ENCODE assay signal across 9 cellular contexts in the genomic region with DNA sequence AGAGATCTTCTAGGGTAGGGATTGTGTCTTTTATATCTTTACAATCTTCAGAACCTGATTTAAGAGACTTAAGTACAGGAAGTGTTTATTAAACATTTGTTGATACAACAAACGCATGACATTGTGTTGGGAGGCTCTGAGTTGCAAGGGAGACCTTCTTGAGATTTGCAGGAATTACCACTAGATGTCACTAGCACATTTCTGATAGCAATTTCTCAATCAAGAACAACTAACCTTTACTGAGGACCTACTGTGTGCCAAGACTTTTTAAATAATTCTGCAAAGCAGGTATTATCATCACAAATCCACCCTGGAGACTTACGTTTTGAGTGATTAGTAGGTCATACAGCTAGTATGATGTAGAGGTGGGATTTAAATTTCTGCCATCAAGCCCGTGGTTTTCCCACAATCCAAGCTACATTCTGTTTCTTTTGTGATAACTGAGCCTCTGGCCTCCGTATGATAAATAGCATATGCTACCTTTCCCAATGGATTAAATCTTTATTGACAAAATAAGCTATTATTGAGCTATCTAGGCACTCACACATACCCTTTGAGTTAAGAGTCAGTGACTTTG.
DNase-seq lines count a peak whose midpoint lies in the region; ATAC-seq, FAIRE-seq and TF ChIP-seq lines count a peak whose summit lies in the region.
"Had no signal": no experiment of that assay in that cellular context is flagged by ENCODE, and none has a peak within 500 bp of the region (broad histone marks: within the 10 kb centered on the region; RNA-seq: fewer than 3 reads in every experiment).

No MANE protein-coding gene starts in this region.

- no peak for ATAC-seq in HG03196 (IDR thresholded peaks at IDR 0.05; ENCODE audit: unreplicated experiment)

- H3K4me2 ChIP-seq in astrocyte (ENCODE audit: low read length) (no peak overlapping the region), mesendoderm (ENCODE audit: low read length) (no peak overlapping the region)

- WGBS in mesendoderm (ENCODE audit: extremely low coverage, insufficient coverage, low lambda C conversion rate) = no CpG with 5 or more reads among the region's 4 CpGs

- DNase-seq in HL-60 (ENCODE audit: low read depth in 1 of 2, low spot score in 1 of 2) (no peak), astrocyte (ENCODE audit: low read depth) (peak; percentile 8), mesendoderm (peak; percentile 79), CD14-positive monocyte (ENCODE audit: low spot score) (no peak), NCI-H2227 treated with DMSO at 0.1 percent for 48 hours (lab: John Stamatoyannopoulos, UW) (no peak), amygdala (lab: John Stamatoyannopoulos, UW) (no peak)

- no peak overlapping the region for H2BK15ac ChIP-seq in mesendoderm (replicated peaks; ENCODE audit: low read depth)

- H3K36me3 ChIP-seq in astrocyte (ENCODE audit: insufficient read depth, low read length) (no peaks in the 10 kb centered on the region), mesendoderm (ENCODE audit: control insufficient read depth, insufficient read depth, low read length) (no peaks in the 10 kb centered on the region)

- H2BK120ac ChIP-seq in mesendoderm (ENCODE audit: low read depth, low read length) = no peak overlapping the region

- no peak overlapping the region for H4K8ac ChIP-seq in mesendoderm (ENCODE audit: low read depth, low read length)

- H3K9me3 ChIP-seq in astrocyte (ENCODE audit: insufficient read depth, low read depth, low read length) = no peaks in the 10 kb centered on the region

- no peaks in the 10 kb centered on the region for H3K27me3 Mint-ChIP-seq in astrocyte (ENCODE audit: low read depth, unreplicated experiment)
- peaks cover 0 to 2% (median 0%) of the 10 kb centered on the region in 3 donors for H3K27me3 Mint-ChIP-seq in CD14-positive monocyte (ENCODE audit: low read depth in 3 of 3)

- no peaks in the 10 kb centered on the region for H3K4me1 ChIP-seq in astrocyte (ENCODE audit: insufficient read depth, low read length)
- H3K4me1 ChIP-seq in mesendoderm (ENCODE audit: control insufficient read depth, low read depth, low read length) = no peaks in the 10 kb centered on the region

- H3K9me3 Mint-ChIP-seq in astrocyte (ENCODE audit: unreplicated experiment) (no peaks in the 10 kb centered on the region), CD14-positive monocyte (no peaks in the 10 kb centered on the region)
- H3K9me3 Mint-ChIP-seq: T-helper 1 cell treated with Interleukin-12 subunit alpha and Interleukin-12 subunit beta and Interleukin-4 antibody, amounts not matched to agents 30 μg/mL and 1 μg/mL, for 36 hours had no signal

- H3K4me3 Mint-ChIP-seq in astrocyte (ENCODE audit: unreplicated experiment) (no peak overlapping the region), CD14-positive monocyte (no peak overlapping the region)
- H3K4me3 Mint-ChIP-seq: T-helper 1 cell treated with Interleukin-12 subunit alpha and Interleukin-12 subunit beta and Interleukin-4 antibody, amounts not matched to agents 30 μg/mL and 1 μg/mL, for 36 hours had no signal

- no peak overlapping the region for H3K56ac ChIP-seq in mesendoderm (ENCODE audit: low read length)

- H3K4me1 Mint-ChIP-seq in astrocyte (ENCODE audit: low read depth, unreplicated experiment) = no peaks in the 10 kb centered on the region
- H3K4me1 Mint-ChIP-seq in CD14-positive monocyte = no peaks in the 10 kb centered on the region

- H3K4me3 ChIP-seq in HL-60 (replicated peaks; ENCODE audit: insufficient read depth, low read length) (no peak overlapping the region), astrocyte (ENCODE audit: insufficient read depth, low read depth, low read length) (no peak overlapping the region), mesendoderm (ENCODE audit: low read length) (no peak overlapping the region)

- H2BK5ac ChIP-seq in mesendoderm (ENCODE audit: low read length) = no peak overlapping the region

- no peak for FAIRE-seq in astrocyte (lab: Jason Lieb, UNC)

- no peak overlapping the region for H3K27ac ChIP-seq in HL-60 (replicated peaks)
- H3K27ac ChIP-seq in astrocyte (ENCODE audit: low read depth, low read length) = no peak overlapping the region
- H3K27ac ChIP-seq in mesendoderm (ENCODE audit: low read depth, low read length) = no peak overlapping the region

- H3K27me3 ChIP-seq in HL-60 (ENCODE audit: insufficient read depth, poor library complexity, severe bottlenecking) = no peaks in the 10 kb centered on the region
- H3K27me3 ChIP-seq in astrocyte (ENCODE audit: insufficient read depth, low read length) = no peaks in the 10 kb centered on the region
- no peaks in the 10 kb centered on the region for H3K27me3 ChIP-seq in mesendoderm (ENCODE audit: insufficient read depth, low read length, poor library complexity)

- H3K79me2 ChIP-seq in astrocyte (ENCODE audit: insufficient read depth, low read length) (no peaks in the 10 kb centered on the region), mesendoderm (ENCODE audit: control insufficient read depth, insufficient read depth, low read length) (no peaks in the 10 kb centered on the region)

- no peaks in the 10 kb centered on the region for H3K79me1 ChIP-seq in mesendoderm (ENCODE audit: low read length)

- no peak overlapping the region for H3K18ac ChIP-seq in mesendoderm (ENCODE audit: low read length)

- no peak overlapping the region for H3K27ac Mint-ChIP-seq in astrocyte (ENCODE audit: unreplicated experiment)
- no peak overlapping the region for H3K27ac Mint-ChIP-seq in CD14-positive monocyte
- H3K27ac Mint-ChIP-seq: T-helper 1 cell treated with Interleukin-12 subunit alpha and Interleukin-12 subunit beta and Interleukin-4 antibody, amounts not matched to agents 30 μg/mL and 1 μg/mL, for 36 hours had no signal

- H3K23ac ChIP-seq in mesendoderm (ENCODE audit: low read length) = no peak overlapping the region

- TF ChIP-seq CTCF in GM12874 (IDR thresholded peaks at IDR 0.05; ENCODE audit: insufficient read depth, low read depth, low read length) (peak; percentile 48), HL-60 (IDR thresholded peaks at IDR 0.05; ENCODE audit: insufficient read depth, low read length) (peak; percentile 30), astrocyte (IDR thresholded peaks at IDR 0.05; ENCODE audit: insufficient read depth, low read depth, low read length) (peak; percentile 56), CD14-positive monocyte (IDR thresholded peaks at IDR 0.05) (no peak)

- H4K5ac ChIP-seq in mesendoderm (ENCODE audit: low read length) = no peak overlapping the region

- H2AK5ac ChIP-seq in mesendoderm (ENCODE audit: low read length) = no peak overlapping the region

- H3K9ac ChIP-seq in astrocyte (ENCODE audit: low read length) (no peak overlapping the region), mesendoderm (ENCODE audit: low read length) (no peak overlapping the region)

- H4K20me1 ChIP-seq in astrocyte (ENCODE audit: insufficient read depth, low read length) = no peaks in the 10 kb centered on the region

- H2AFZ ChIP-seq in astrocyte (ENCODE audit: low read depth, low read length) = no peak overlapping the region

- intact Hi-C loops in CD14-positive monocyte (cut with micrococcal nuclease) = no loop called here

- no peak overlapping the region for H3K4ac ChIP-seq in mesendoderm (ENCODE audit: low read depth, low read length)

- no peaks in the 10 kb centered on the region for H3K36me3 Mint-ChIP-seq in astrocyte (ENCODE audit: low read depth, unreplicated experiment)
- H3K36me3 Mint-ChIP-seq in CD14-positive monocyte = no peaks in the 10 kb centered on the region

Comparison
In these comparisons a context has a peak if more than half of its experiments do, and no peak if none do; other contexts are left out.
1. DNase-seq: peak in astrocyte (single experiment) and mesendoderm (single experiment); none in HL-60 (0 of 2), CD14-positive monocyte (single experiment), NCI-H2227 treated with DMSO at 0.1 percent for 48 hours (single experiment) and amygdala (0 of 56).